22 cellular contexts compared by ENCODE assay signal in genomic region chr1:170213598-170213997, GRCh38.
DNase-seq lines count a peak whose midpoint lies in the region; ATAC-seq and TF ChIP-seq lines count a peak whose summit lies in the region.
"Had no signal": no experiment of that assay in that cellular context is flagged by ENCODE, and none has a peak within 500 bp of the region (broad histone marks: within the 10 kb centered on the region; RNA-seq: fewer than 3 reads in every experiment).

No MANE protein-coding gene starts in this region.

- H3K27me3 ChIP-seq in heart right ventricle = no peaks in the 10 kb centered on the region
- H3K27me3 ChIP-seq in uterus = no peaks in the 10 kb centered on the region
- H3K27me3 ChIP-seq: pancreas, sigmoid colon had no signal

- no peaks in the 10 kb centered on the region for H3K4me1 Mint-ChIP-seq in immature natural killer cell
- H3K4me1 Mint-ChIP-seq: CD4-positive, CD25-positive, alpha-beta regulatory T cell; GM23338 had no signal

- H3K4me3 Mint-ChIP-seq in immature natural killer cell = no peak overlapping the region
- H3K4me3 Mint-ChIP-seq: CD4-positive, CD25-positive, alpha-beta regulatory T cell; GM23338; HFFc6; natural killer cell treated with Interleukin-12 subunit alpha and Interleukin-12 subunit beta and Interleukin-15 and Interleukin-18, amount 100 ng/mL, for 72 hours had no signal

- peak overlapping the region; percentile 34 for H3K4me3 ChIP-seq in coronary artery
- H3K4me3 ChIP-seq in heart right ventricle = no peak overlapping the region
- no peak overlapping the region for H3K4me3 ChIP-seq in uterus
- H3K4me3 ChIP-seq: GM23338, pancreas, sigmoid colon had no signal

- TF ChIP-seq POLR2A in uterus (IDR thresholded peaks at IDR 0.05) = no peak

- peak overlapping the region; percentile 76 to 89 for H3K27ac ChIP-seq in coronary artery
- H3K27ac ChIP-seq in heart right ventricle = peak overlapping the region in 9 of 10 donors; percentile 15 to 75 (median 39)
- H3K27ac ChIP-seq in uterus = peak overlapping the region; percentile 19 to 42
- H3K27ac ChIP-seq: pancreas, VCaP had no signal

- no peaks in the 10 kb centered on the region for H3K36me3 Mint-ChIP-seq in immature natural killer cell
- H3K36me3 Mint-ChIP-seq: CD4-positive, CD25-positive, alpha-beta regulatory T cell; natural killer cell treated with Interleukin-12 subunit alpha and Interleukin-12 subunit beta and Interleukin-15 and Interleukin-18, amount 100 ng/mL, for 72 hours had no signal

- H3K4me1 ChIP-seq in heart right ventricle = peaks cover 0 to 23% (median 5%) of the 10 kb centered on the region in 9 donors
- H3K4me1 ChIP-seq in uterus = no peaks in the 10 kb centered on the region
- H3K4me1 ChIP-seq: pancreas, sigmoid colon had no signal

- TF ChIP-seq CTCF in coronary artery (IDR thresholded peaks at IDR 0.05) = no peak
- no peak for TF ChIP-seq CTCF in heart right ventricle (IDR thresholded peaks at IDR 0.05)
- TF ChIP-seq CTCF in uterus (IDR thresholded peaks at IDR 0.05) = no peak

- DNase-seq in coronary artery (ENCODE audit: low spot score) = no peak
- peak; percentile 23 to 52 for DNase-seq in heart right ventricle
- peak; percentile 91 for DNase-seq in posterior vena cava (ENCODE audit: low spot score)
- DNase-seq in uterus = no peak
- DNase-seq in COLO829 (ENCODE audit: low spot score) = no peak
- no peak for DNase-seq in immature natural killer cell
- DNase-seq in COLO668 (lab: John Stamatoyannopoulos, UW; ENCODE audit: unreplicated experiment) = no peak
- DNase-seq: activated CD4-positive, alpha-beta T cell treated with anti-CD3 and anti-CD28 coated beads for 48 hours; activated naive CD4-positive, alpha-beta T cell treated with Interleukin-2 at 50 U/mL for 16 hours; activated T-cell treated with anti-CD3 and anti-CD28 coated beads, Interleukin-2, amount 50 U/mL, for 48 hours; CD4-positive, CD25-positive, alpha-beta regulatory T cell; central memory CD4-positive, alpha-beta T cell; head of caudate nucleus; HFFc6; NCI-H1092; NCI-H1930; NCI-H774; sigmoid colon had no signal

- 72 to 80% methylated on average over 6 of the region's 6 CpGs for WGBS in heart right ventricle, 2 donors

- H3K9me3 Mint-ChIP-seq in immature natural killer cell = peaks cover 0 to 2% (median 0%) of the 10 kb centered on the region in 6 donors
- H3K9me3 Mint-ChIP-seq: HFFc6; natural killer cell treated with Interleukin-12 subunit alpha and Interleukin-12 subunit beta and Interleukin-15 and Interleukin-18, amount 100 ng/mL, for 72 hours had no signal

- intact Hi-C loops in heart right ventricle (cut with DNase I) (no loop called here), posterior vena cava (cut with DNase I) (no loop called here), uterus (cut with DNase I; ENCODE audit: low total_unique reads) (no loop called here)

- H3K36me3 ChIP-seq in heart right ventricle (no peaks in the 10 kb centered on the region), uterus (no peaks in the 10 kb centered on the region)
- H3K36me3 ChIP-seq: pancreas, sigmoid colon had no signal

- H3K27ac Mint-ChIP-seq in immature natural killer cell = no peak overlapping the region
- H3K27ac Mint-ChIP-seq: CD4-positive, CD25-positive, alpha-beta regulatory T cell; GM23338; HFFc6; natural killer cell treated with Interleukin-12 subunit alpha and Interleukin-12 subunit beta and Interleukin-15 and Interleukin-18, amount 100 ng/mL, for 72 hours had no signal

- peaks cover 11 to 16% (median 14%) of the 10 kb centered on the region in 3 donors for H3K27me3 Mint-ChIP-seq in immature natural killer cell (ENCODE audit: low read depth in 3 of 3)

- peak; percentile 62 to 84 (median 66) for ATAC-seq in heart right ventricle
- ATAC-seq: GM23338, pancreas had no signal

- no peaks in the 10 kb centered on the region for H3K9me3 ChIP-seq in heart right ventricle
- H3K9me3 ChIP-seq in uterus = no peaks in the 10 kb centered on the region
- H3K9me3 ChIP-seq: pancreas, sigmoid colon had no signal

Comparison
In these comparisons a context has a peak if more than half of its experiments do, and no peak if none do; other contexts are left out.
1. DNase-seq: peak in heart right ventricle (2 of 2) and posterior vena cava (single experiment); none in coronary artery (single experiment), uterus (0 of 2), COLO829 (single experiment), immature natural killer cell (0 of 3) and COLO668 (single experiment).
2. H3K27ac ChIP-seq: peak in every context shown above with its lines; median percentile 82 in coronary artery; 39 in heart right ventricle; 30 in uterus.